22 cellular contexts compared by ENCODE assay signal in the genomic region with DNA sequence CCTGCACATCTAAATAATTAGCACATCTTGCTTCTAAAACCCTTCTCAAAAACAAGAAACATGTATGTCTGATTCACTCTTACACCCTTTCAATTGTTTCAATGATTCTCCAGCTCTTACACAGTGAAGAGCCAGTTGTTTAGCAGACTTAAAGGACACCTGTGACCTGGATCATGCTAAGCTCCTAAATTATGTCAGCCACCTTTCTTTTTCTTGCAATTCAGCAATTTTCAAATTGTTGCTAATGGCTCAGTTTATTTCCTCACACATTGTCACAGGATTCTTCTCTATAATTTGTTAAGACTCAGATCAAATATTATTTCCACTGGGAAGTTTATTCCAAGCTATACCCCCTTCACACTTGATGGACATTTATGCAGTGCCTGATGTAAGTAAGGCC.
DNase-seq lines count a peak whose midpoint lies in the region; ATAC-seq, FAIRE-seq and TF ChIP-seq lines count a peak whose summit lies in the region.
"Had no signal": no experiment of that assay in that cellular context is flagged by ENCODE, and none has a peak within 500 bp of the region (broad histone marks: within the 10 kb centered on the region; RNA-seq: fewer than 3 reads in every experiment).

No MANE protein-coding gene starts in this region.

- CTCF ChIA-PET in A549 (lab: Yijun Ruan, JAX) (interaction anchor here (2.0 kb wide), 1 partner anchor 23 kb away, joined by 5 read pairs; no protein-coding TSS in a partner anchor), IMR-90 (lab: Yijun Ruan, JAX) (no interaction called here)

- DNase-seq in NCI-H2227 (lab: John Stamatoyannopoulos, UW; ENCODE audit: unreplicated experiment) (peak; percentile 8), NCI-H2227 treated with DMSO at 0.1 percent for 48 hours (lab: John Stamatoyannopoulos, UW) (no peak), A549 (ENCODE audit: low read depth in 1 of 2, low spot score in 1 of 2) (no peak), IMR-90 (no peak), RPMI8226 (peak; percentile 55), immature natural killer cell (no peak), NCI-H345 (lab: John Stamatoyannopoulos, UW) (no peak)
- DNase-seq: ACHN; BE2C; C1 segment of cervical spinal cord; CD4-positive, alpha-beta memory T cell; CD4-positive, CD25-positive, alpha-beta regulatory T cell; CD8-positive, alpha-beta memory T cell; COR-L47; DMS79 treated with DMSO at 0.1 percent for 48 hours; GF-D8 had no signal

- no peak overlapping the region for H4K5ac ChIP-seq in IMR-90 (ENCODE audit: low read depth, low read length)

- in situ Hi-C loops in IMR-90 (cut with MboI; ENCODE audit: low sequenced_read_pairs), result no loop called here

- H3K18ac ChIP-seq in IMR-90 (ENCODE audit: low read depth, low read length), result no peak overlapping the region

- H3K23ac ChIP-seq in IMR-90 (ENCODE audit: low read depth, low read length), result no peak overlapping the region

- ATAC-seq in A549 (no peak), IMR-90 (ENCODE audit: low read depth) (no peak), HG03469 (IDR thresholded peaks at IDR 0.05; ENCODE audit: unreplicated experiment) (no peak)

- no peak overlapping the region for H3K27ac Mint-ChIP-seq in immature natural killer cell
- H3K27ac Mint-ChIP-seq: CD14-positive monocyte; CD4-positive, alpha-beta memory T cell; CD4-positive, CD25-positive, alpha-beta regulatory T cell; CD8-positive, alpha-beta memory T cell had no signal

- POLR2A ChIA-PET in A549 (lab: Yijun Ruan, JAX) (no interaction called here), IMR-90 (lab: Charles Lee; ENCODE audit: unreplicated experiment) (no interaction called here)

- no peak overlapping the region for H2AK9ac ChIP-seq in IMR-90 (replicated peaks; ENCODE audit: low read depth, low read length, poor library complexity)

- no peaks in the 10 kb centered on the region for H3K4me1 Mint-ChIP-seq in immature natural killer cell
- H3K4me1 Mint-ChIP-seq: CD14-positive monocyte; CD4-positive, alpha-beta memory T cell; CD8-positive, alpha-beta memory T cell had no signal

- no peak for TF ChIP-seq POLR2A in A549 (IDR thresholded peaks at IDR 0.05; ENCODE audit: low read length)
- TF ChIP-seq POLR2A in IMR-90 (IDR thresholded peaks at IDR 0.05; ENCODE audit: low read depth, low read length), result no peak

- no peak for FAIRE-seq in A549 (lab: Jason Lieb, UNC)
- FAIRE-seq: GM12891, GM19239 had no signal

- dilution Hi-C loops in IMR-90 (cut with HindIII; ENCODE audit: low sequenced_read_pairs, unreplicated experiment), result no loop called here

- H3K4me2 ChIP-seq in A549, result no peak overlapping the region
- no peak overlapping the region for H3K4me2 ChIP-seq in IMR-90 (ENCODE audit: low read depth, low read length)
- H3K4me2 ChIP-seq: BLaER1 had no signal

- no peak overlapping the region for H2BK15ac ChIP-seq in IMR-90 (ENCODE audit: low read depth, low read length)

- no peak overlapping the region for H3K14ac ChIP-seq in IMR-90 (replicated peaks; ENCODE audit: low read depth, low read length)

- H2BK5ac ChIP-seq in IMR-90 (ENCODE audit: low read depth, low read length, poor library complexity, severe bottlenecking), result no peak overlapping the region

- H3K4me3 ChIP-seq in A549 (no peak overlapping the region), IMR-90 (ENCODE audit: insufficient read depth, low read depth, low read length) (no peak overlapping the region)
- H3K4me3 ChIP-seq: BLaER1 had no signal

- H3K9me3 ChIP-seq in A549, result no peaks in the 10 kb centered on the region
- H3K9me3 ChIP-seq in IMR-90 (ENCODE audit: control insufficient read depth, insufficient read depth, low read length), result no peaks in the 10 kb centered on the region
- H3K9me3 ChIP-seq: BE2C had no signal

- no peak overlapping the region for H3K4me3 Mint-ChIP-seq in immature natural killer cell
- H3K4me3 Mint-ChIP-seq: CD14-positive monocyte; CD4-positive, alpha-beta memory T cell; CD4-positive, CD25-positive, alpha-beta regulatory T cell; CD8-positive, alpha-beta memory T cell had no signal

- H2AK5ac ChIP-seq in IMR-90 (ENCODE audit: low read depth, low read length), result no peak overlapping the region

- no peak overlapping the region for H3K56ac ChIP-seq in IMR-90 (ENCODE audit: extremely low read depth, insufficient read depth, low read length)

- no peak overlapping the region for H3K9ac ChIP-seq in IMR-90 (ENCODE audit: low read depth, low read length)
- H3K9ac ChIP-seq: BLaER1 had no signal

- no peak overlapping the region for H2BK20ac ChIP-seq in IMR-90 (ENCODE audit: low read depth, low read length)

- TF ChIP-seq EP300 in A549 (IDR thresholded peaks at IDR 0.05), result no peak

- no peak overlapping the region for H4K91ac ChIP-seq in IMR-90 (ENCODE audit: insufficient read depth, low read depth, low read length)

- no TSS peak for BruUV-seq in IMR-90 (replicated peaks; lab: Mats Ljungman, UMichigan)

- TF ChIP-seq RAD21 in A549 (conservative IDR thresholded peaks at IDR 0.05 in 1 of 2, IDR thresholded peaks at IDR 0.05 in 1 of 2) (no peak), IMR-90 (IDR thresholded peaks at IDR 0.05; ENCODE audit: low read length) (no peak)

- no peak overlapping the region for H2AFZ ChIP-seq in IMR-90 (replicated peaks; ENCODE audit: low read length, poor library complexity)

- no peaks in the 10 kb centered on the region for H3K36me3 ChIP-seq in IMR-90 (ENCODE audit: control insufficient read depth, insufficient read depth, low read length)
- H3K36me3 ChIP-seq: BE2C, BLaER1 had no signal

- H3K4me1 ChIP-seq in A549 (no peaks in the 10 kb centered on the region), IMR-90 (ENCODE audit: control insufficient read depth, insufficient read depth, low read length) (no peaks in the 10 kb centered on the region)
- H3K4me1 ChIP-seq: BE2C, BLaER1 had no signal

- H4K8ac ChIP-seq in IMR-90 (ENCODE audit: low read depth in 2 of 2, low read length in 2 of 2), result no peak overlapping the region

- no peaks in the 10 kb centered on the region for H3K9me1 ChIP-seq in IMR-90 (ENCODE audit: insufficient read depth, low read length)

- no peak overlapping the region for H3K4ac ChIP-seq in IMR-90 (ENCODE audit: low read depth, low read length)

- peaks cover 1 to 42% (median 14%) of the 10 kb centered on the region in 6 donors for H3K9me3 Mint-ChIP-seq in immature natural killer cell

- H3K79me1 ChIP-seq in IMR-90 (ENCODE audit: low read depth in 1 of 2, low read length in 2 of 2), result no peaks in the 10 kb centered on the region

- no peak overlapping the region for H3K27ac ChIP-seq in A549
- H3K27ac ChIP-seq in IMR-90 (ENCODE audit: insufficient read depth, low read length), result no peak overlapping the region
- H3K27ac ChIP-seq: 22Rv1, BLaER1 had no signal

- H2BK120ac ChIP-seq in IMR-90 (ENCODE audit: low read depth, low read length), result no peak overlapping the region

- H3K27me3 ChIP-seq in IMR-90 (ENCODE audit: control insufficient read depth, insufficient read depth, low read length), result no peaks in the 10 kb centered on the region
- H3K27me3 ChIP-seq: BE2C, BLaER1 had no signal

- H4K20me1 ChIP-seq in IMR-90 (ENCODE audit: insufficient read depth, low read length), result no peaks in the 10 kb centered on the region
- H4K20me1 ChIP-seq: BLaER1 had no signal

- H3K27me3 Mint-ChIP-seq in immature natural killer cell (ENCODE audit: low read depth in 3 of 3), result peaks cover 0 to 3% (median 0%) of the 10 kb centered on the region in 3 donors
- H3K27me3 Mint-ChIP-seq: CD4-positive, alpha-beta memory T cell; CD4-positive, CD25-positive, alpha-beta regulatory T cell; CD8-positive, alpha-beta memory T cell had no signal

- H3K36me3 Mint-ChIP-seq in immature natural killer cell, result peaks cover 0 to 3% (median 2%) of the 10 kb centered on the region in 3 donors
- H3K36me3 Mint-ChIP-seq: CD14-positive monocyte; CD4-positive, alpha-beta memory T cell; CD4-positive, CD25-positive, alpha-beta regulatory T cell; CD8-positive, alpha-beta memory T cell had no signal

- intact Hi-C loops in IMR-90 (cut with micrococcal nuclease), result no loop called here

- TF ChIP-seq CTCF in A549 (IDR thresholded peaks at IDR 0.05) (no peak), IMR-90 (conservative IDR thresholded peaks at IDR 0.05; ENCODE audit: low read depth, low read length) (no peak)

TF ChIP-seq in A549, 52 proteins besides CTCF, POLR2A, EP300 and RAD21:
- TF ChIP-seq, protein P1, sequence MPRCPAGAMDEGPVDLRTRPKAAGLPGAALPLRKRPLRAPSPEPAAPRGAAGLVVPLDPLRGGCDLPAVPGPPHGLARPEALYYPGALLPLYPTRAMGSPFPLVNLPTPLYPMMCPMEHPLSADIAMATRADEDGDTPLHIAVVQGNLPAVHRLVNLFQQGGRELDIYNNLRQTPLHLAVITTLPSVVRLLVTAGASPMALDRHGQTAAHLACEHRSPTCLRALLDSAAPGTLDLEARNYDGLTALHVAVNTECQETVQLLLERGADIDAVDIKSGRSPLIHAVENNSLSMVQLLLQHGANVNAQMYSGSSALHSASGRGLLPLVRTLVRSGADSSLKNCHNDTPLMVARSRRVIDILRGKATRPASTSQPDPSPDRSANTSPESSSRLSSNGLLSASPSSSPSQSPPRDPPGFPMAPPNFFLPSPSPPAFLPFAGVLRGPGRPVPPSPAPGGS (IDR thresholded peaks at IDR 0.05), result no peak
- peak; percentile 77 for TF ChIP-seq MAFK (IDR thresholded peaks at IDR 0.05; ENCODE audit: partially characterized antibody)

TF ChIP-seq in IMR-90, 13 proteins besides CTCF, POLR2A, EP300 and RAD21:
- TF ChIP-seq, protein P2, sequence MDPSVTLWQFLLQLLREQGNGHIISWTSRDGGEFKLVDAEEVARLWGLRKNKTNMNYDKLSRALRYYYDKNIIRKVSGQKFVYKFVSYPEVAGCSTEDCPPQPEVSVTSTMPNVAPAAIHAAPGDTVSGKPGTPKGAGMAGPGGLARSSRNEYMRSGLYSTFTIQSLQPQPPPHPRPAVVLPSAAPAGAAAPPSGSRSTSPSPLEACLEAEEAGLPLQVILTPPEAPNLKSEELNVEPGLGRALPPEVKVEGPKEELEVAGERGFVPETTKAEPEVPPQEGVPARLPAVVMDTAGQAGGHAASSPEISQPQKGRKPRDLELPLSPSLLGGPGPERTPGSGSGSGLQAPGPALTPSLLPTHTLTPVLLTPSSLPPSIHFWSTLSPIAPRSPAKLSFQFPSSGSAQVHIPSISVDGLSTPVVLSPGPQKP (IDR thresholded peaks at IDR 0.05; ENCODE audit: borderline replicate concordance, low read depth, low read length), result no peak
- peak; percentile 55 for TF ChIP-seq MAFK (IDR thresholded peaks at IDR 0.05; ENCODE audit: low read depth, low read length)

Comparison
In these comparisons a context has a peak if more than half of its experiments do, and no peak if none do; other contexts are left out.
1. DNase-seq: peak in NCI-H2227 (single experiment) and RPMI8226 (single experiment); none in NCI-H2227 treated with DMSO at 0.1 percent for 48 hours (single experiment), A549 (0 of 2), IMR-90 (single experiment), immature natural killer cell (0 of 3) and NCI-H345 (single experiment).